In genomic region chr6:158040051-158040803, GRCh38 we compare ENCODE assay signal across 8 cellular contexts. TPM values are rescaled to one million over a fixed set of nuclear protein-coding genes. Genes with fewer than 3 reads are reported as not detected.
DNase-seq lines count a peak whose midpoint lies in the region; ATAC-seq, FAIRE-seq and TF ChIP-seq lines count a peak whose summit lies in the region.

No MANE protein-coding gene starts in this region.

- no peak for FAIRE-seq in kidney (lab: Jason Lieb, UNC)

- peak; percentile 78 for ATAC-seq in GM19463 (IDR thresholded peaks at IDR 0.05; ENCODE audit: unreplicated experiment)

- peaks cover 0 to 22% (median 6%) of the 10 kb centered on the region in 5 donors for H3K27me3 ChIP-seq in subcutaneous abdominal adipose tissue (ENCODE audit: control insufficient read depth in 5 of 5, insufficient read depth in 4 of 5, low read length in 5 of 5)

- TF ChIP-seq CTCF in astrocyte of the cerebellum (IDR thresholded peaks at IDR 0.05; ENCODE audit: low read depth, low read length, missing control alignments) (no peak), kidney (IDR thresholded peaks at IDR 0.05; ENCODE audit: borderline replicate concordance, extremely low read depth, insufficient read depth) (no peak)

- H3K4me1 ChIP-seq in kidney (ENCODE audit: control insufficient read depth in 1 of 2, insufficient read depth in 1 of 2, low read depth in 1 of 2, low read length in 2 of 2), result peaks cover 0 to 14% of the 10 kb centered on the region in 2 donors
- peaks cover 0 to 17% (median 15%) of the 10 kb centered on the region in 5 donors for H3K4me1 ChIP-seq in subcutaneous abdominal adipose tissue (ENCODE audit: control insufficient read depth in 5 of 5, insufficient read depth in 5 of 5, low read length in 5 of 5)

- H3K27ac ChIP-seq in kidney (ENCODE audit: low read depth in 2 of 2, low read length in 2 of 2) (peak overlapping the region; percentile 24 to 55), subcutaneous abdominal adipose tissue (ENCODE audit: low read depth, low read length) (peak overlapping the region; percentile 60)

- peak; percentile 76 for DNase-seq in AG08395 (ENCODE audit: low spot score)
- DNase-seq in NCI-H69 (lab: John Stamatoyannopoulos, UW), result peak; percentile 40
- peak; percentile 95 for DNase-seq in astrocyte of the cerebellum (ENCODE audit: low read depth)
- peak; percentile 28 for DNase-seq in kidney
- DNase-seq in NCI-H1092 (lab: John Stamatoyannopoulos, UW), result no peak
- DNase-seq in AML-193 (lab: John Stamatoyannopoulos, UW), result no peak

- H3K4me3 ChIP-seq in astrocyte of the cerebellum (ENCODE audit: low read depth, low read length) (no peak overlapping the region), kidney (ENCODE audit: low read length in 2 of 2) (no peak overlapping the region), subcutaneous abdominal adipose tissue (ENCODE audit: low read depth in 1 of 5, low read length in 5 of 5) (no peak overlapping the region)

- H3K9ac ChIP-seq in kidney (ENCODE audit: low read length in 2 of 2), result no peak overlapping the region
- H3K9ac ChIP-seq in subcutaneous abdominal adipose tissue (ENCODE audit: low read length in 5 of 5), result no peak overlapping the region

- H3K36me3 ChIP-seq in kidney (ENCODE audit: control insufficient read depth in 1 of 2, insufficient read depth in 2 of 2, low read length in 2 of 2), result no peaks in the 10 kb centered on the region
- H3K36me3 ChIP-seq in subcutaneous abdominal adipose tissue (ENCODE audit: control insufficient read depth in 5 of 5, insufficient read depth in 5 of 5, low read length in 5 of 5), result peaks cover 0 to 4% (median 0%) of the 10 kb centered on the region in 5 donors

- H3K9me3 ChIP-seq in kidney (ENCODE audit: control insufficient read depth in 1 of 2, low read length in 2 of 2) (no peaks in the 10 kb centered on the region), subcutaneous abdominal adipose tissue (ENCODE audit: control insufficient read depth in 5 of 5, low read length in 5 of 5) (no peaks in the 10 kb centered on the region)

- intact Hi-C loops in kidney (cut with DNase I), result no loop called here

- in situ Hi-C loops in astrocyte of the cerebellum (cut with HindIII; ENCODE audit: low sequenced_read_pairs), result no loop called here

RNA-seq across cellular contexts. Expression of gene SYNJ2, which starts 58.6 kb away (rescaled TPM):
- total RNA-seq in kidney, result 15.8 TPM
- 1.7 TPM for polyA plus RNA-seq in kidney (ENCODE audit: insufficient read depth, low read depth, low replicate concordance)

Comparison
In these comparisons a context has a peak if more than half of its experiments do, and no peak if none do; other contexts are left out.
1. DNase-seq: peak in AG08395 (single experiment), NCI-H69 (single experiment), astrocyte of the cerebellum (single experiment) and kidney (single experiment); none in NCI-H1092 (single experiment) and AML-193 (0 of 2).